8 cellular contexts compared by ENCODE assay signal in the genomic region with DNA sequence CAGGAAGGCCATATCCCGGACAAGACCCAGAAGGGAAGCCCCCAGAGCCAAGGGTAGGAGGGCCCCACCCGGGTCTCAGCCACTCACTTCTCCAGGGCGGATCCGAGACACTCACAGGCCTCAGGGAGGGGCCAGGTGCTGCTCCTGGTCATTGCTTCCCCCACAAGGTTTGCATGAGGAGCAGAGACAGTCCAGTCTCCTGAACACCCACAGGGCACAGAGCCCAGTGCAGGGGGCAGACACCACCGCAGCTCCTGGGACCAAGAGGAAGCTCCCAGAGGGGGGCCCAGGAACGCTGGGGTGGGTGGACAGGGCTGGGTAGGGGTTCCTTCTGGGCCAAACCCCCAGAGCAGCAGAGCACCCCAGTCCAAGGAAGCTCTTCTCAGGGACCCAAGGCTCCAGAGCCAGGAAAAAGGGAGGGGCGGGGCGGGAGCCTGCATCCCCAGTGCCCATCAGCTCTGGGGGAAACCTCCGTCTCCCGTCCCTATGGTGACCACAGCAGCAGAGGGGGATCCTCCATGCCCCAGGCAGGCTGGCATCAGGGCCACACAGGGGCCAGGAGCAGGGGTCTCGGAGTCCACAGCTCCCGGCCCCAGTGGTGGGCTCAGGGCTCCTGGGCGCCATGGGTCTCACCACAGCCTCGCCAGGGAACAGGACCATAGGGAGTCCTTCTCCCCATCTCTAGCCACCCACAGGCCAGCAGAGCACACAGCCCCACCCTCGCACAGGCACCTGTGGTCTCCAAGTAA. TPM values are rescaled to one million over a fixed set of nuclear protein-coding genes. Genes with fewer than 3 reads are reported as not detected.
DNase-seq lines count a peak whose midpoint lies in the region; ATAC-seq and TF ChIP-seq lines count a peak whose summit lies in the region.

No MANE protein-coding gene starts in this region.

- peaks cover 16% of the 10 kb centered on the region for H3K36me3 Mint-ChIP-seq in activated CD8-positive, alpha-beta T cell treated with anti-CD3 and anti-CD28 coated beads for 36 hours (ENCODE audit: low read depth)

- peak overlapping the region; percentile 26 for H3K9ac ChIP-seq in iPS-15b (ENCODE audit: low read depth, low read length)
- peak overlapping the region; percentile 55 to 62 for H3K9ac ChIP-seq in stomach smooth muscle (ENCODE audit: low read length in 2 of 2)

- H3K36me3 ChIP-seq in iPS-15b (ENCODE audit: control insufficient read depth, insufficient read depth, low read length) (peaks cover 74% of the 10 kb centered on the region), stomach smooth muscle (ENCODE audit: control insufficient read depth in 2 of 2, insufficient read depth in 2 of 2, low read length in 2 of 2) (peaks cover 34 to 39% of the 10 kb centered on the region in 2 donors)

- DNase-seq in DMS53 (lab: John Stamatoyannopoulos, UW) (peak; percentile 43), DMS53 treated with DMSO at 0.1 percent for 48 hours (lab: John Stamatoyannopoulos, UW; ENCODE audit: unreplicated experiment) (no peak), dermis blood vessel endothelial cell (no peak)
- DNase-seq in activated CD8-positive, alpha-beta T cell treated with anti-CD3 and anti-CD28 coated beads for 36 hours, result no peak

- peak overlapping the region; percentile 81 for H3K4me3 Mint-ChIP-seq in activated CD8-positive, alpha-beta T cell treated with anti-CD3 and anti-CD28 coated beads for 36 hours

- CTCF ChIA-PET in activated CD8-positive, alpha-beta T cell treated with anti-CD3 and anti-CD28 coated beads for 36 hours (lab: Charles Lee), result interaction anchor here (1.0 to 1.3 kb wide), 3 partner anchors 9 to 306 kb away, joined by 3 to 7 read pairs (median 3); partner anchors contain the start of gene AXIN1

- H3K9me3 Mint-ChIP-seq in activated CD8-positive, alpha-beta T cell treated with anti-CD3 and anti-CD28 coated beads for 36 hours, result no peaks in the 10 kb centered on the region

- H3K4me3 ChIP-seq in iPS-15b (ENCODE audit: low read depth, low read length) (no peak overlapping the region), stomach smooth muscle (ENCODE audit: low read length in 2 of 2) (no peak overlapping the region)

- H3K4me1 Mint-ChIP-seq in activated CD8-positive, alpha-beta T cell treated with anti-CD3 and anti-CD28 coated beads for 36 hours (ENCODE audit: low read depth), result peaks cover 13% of the 10 kb centered on the region

- no peaks in the 10 kb centered on the region for H3K9me3 ChIP-seq in iPS-15b (ENCODE audit: control insufficient read depth, insufficient read depth, low read length)
- H3K9me3 ChIP-seq in stomach smooth muscle (ENCODE audit: control insufficient read depth in 2 of 2, low read length in 2 of 2), result no peaks in the 10 kb centered on the region

- H3K27me3 Mint-ChIP-seq in activated CD8-positive, alpha-beta T cell treated with anti-CD3 and anti-CD28 coated beads for 36 hours, result no peaks in the 10 kb centered on the region

- H3K4me1 ChIP-seq in iPS-15b (ENCODE audit: control insufficient read depth, insufficient read depth, low read length) (no peaks in the 10 kb centered on the region), stomach smooth muscle (ENCODE audit: control insufficient read depth, insufficient read depth, low read length) (peaks cover 13% of the 10 kb centered on the region)

- POLR2A ChIA-PET in activated CD8-positive, alpha-beta T cell treated with anti-CD3 and anti-CD28 coated beads for 36 hours (lab: Charles Lee), result interaction anchor here (1.0 to 1.8 kb wide), 3 partner anchors 10 to 16 kb away, joined by 3 to 6 read pairs (median 5); no protein-coding TSS in a partner anchor

- H3K27ac Mint-ChIP-seq in activated CD8-positive, alpha-beta T cell treated with anti-CD3 and anti-CD28 coated beads for 36 hours, result peak overlapping the region; percentile 94

- H3K27me3 ChIP-seq in iPS-15b (ENCODE audit: control insufficient read depth, insufficient read depth, low read length) (no peaks in the 10 kb centered on the region), stomach smooth muscle (ENCODE audit: control insufficient read depth in 1 of 2, insufficient read depth in 2 of 2, low read length in 2 of 2) (no peaks in the 10 kb centered on the region)

- peak; percentile 18 for ATAC-seq in activated CD8-positive, alpha-beta T cell treated with anti-CD3 and anti-CD28 coated beads for 36 hours
- ATAC-seq in HG02678 (IDR thresholded peaks at IDR 0.05; ENCODE audit: unreplicated experiment) (no peak), GM19397 (IDR thresholded peaks at IDR 0.05; ENCODE audit: unreplicated experiment) (no peak)

- peak overlapping the region; percentile 53 for H3K27ac ChIP-seq in stomach smooth muscle (ENCODE audit: low read length)

- intact Hi-C loops in activated CD8-positive, alpha-beta T cell treated with anti-CD3 and anti-CD28 coated beads for 36 hours (cut with micrococcal nuclease), result no loop called here

- TF ChIP-seq CTCF in activated CD8-positive, alpha-beta T cell treated with anti-CD3 and anti-CD28 coated beads for 36 hours (IDR thresholded peaks at IDR 0.05), result no peak

RNA-seq across cellular contexts. Expression of gene MRPL28, which starts 0.8 kb away (rescaled TPM):
- 10 to 100 TPM; 95.0 to 98.2 TPM for total RNA-seq in activated CD8-positive, alpha-beta T cell treated with anti-CD3 and anti-CD28 coated beads for 36 hours
- total RNA-seq in dermis blood vessel endothelial cell, result 85.9 and 103 TPM in 2 replicates

RNA-seq across cellular contexts. Expression of gene PGAP6, which starts 10.6 kb away (rescaled TPM):
- 10 to 100 TPM; 21.9 to 24.8 TPM for total RNA-seq in activated CD8-positive, alpha-beta T cell treated with anti-CD3 and anti-CD28 coated beads for 36 hours
- total RNA-seq in dermis blood vessel endothelial cell, result 98.2 and 132 TPM in 2 replicates

RNA-seq across cellular contexts. Expression of gene AXIN1, which starts 18.6 kb away (rescaled TPM):
- 10 to 100 TPM; 24.1 to 24.9 TPM for total RNA-seq in activated CD8-positive, alpha-beta T cell treated with anti-CD3 and anti-CD28 coated beads for 36 hours
- total RNA-seq in dermis blood vessel endothelial cell, result 28.2 and 31.9 TPM in 2 replicates

RNA-seq across cellular contexts. Expression of gene NME4, which starts 25.8 kb away (rescaled TPM):
- total RNA-seq in activated CD8-positive, alpha-beta T cell treated with anti-CD3 and anti-CD28 coated beads for 36 hours, result 10 to 100 TPM; 22.9 to 24.2 TPM
- total RNA-seq in dermis blood vessel endothelial cell, result 42.2 and 55.7 TPM in 2 replicates

RNA-seq across cellular contexts. Expression of gene DECR2, which starts 30.5 kb away (rescaled TPM):
- total RNA-seq in activated CD8-positive, alpha-beta T cell treated with anti-CD3 and anti-CD28 coated beads for 36 hours, result 1 to 10 TPM; 9.7 to 10.0 TPM
- 13.4 and 17.5 TPM in 2 replicates for total RNA-seq in dermis blood vessel endothelial cell
